21 cellular contexts compared by ENCODE assay signal in the genomic region with DNA sequence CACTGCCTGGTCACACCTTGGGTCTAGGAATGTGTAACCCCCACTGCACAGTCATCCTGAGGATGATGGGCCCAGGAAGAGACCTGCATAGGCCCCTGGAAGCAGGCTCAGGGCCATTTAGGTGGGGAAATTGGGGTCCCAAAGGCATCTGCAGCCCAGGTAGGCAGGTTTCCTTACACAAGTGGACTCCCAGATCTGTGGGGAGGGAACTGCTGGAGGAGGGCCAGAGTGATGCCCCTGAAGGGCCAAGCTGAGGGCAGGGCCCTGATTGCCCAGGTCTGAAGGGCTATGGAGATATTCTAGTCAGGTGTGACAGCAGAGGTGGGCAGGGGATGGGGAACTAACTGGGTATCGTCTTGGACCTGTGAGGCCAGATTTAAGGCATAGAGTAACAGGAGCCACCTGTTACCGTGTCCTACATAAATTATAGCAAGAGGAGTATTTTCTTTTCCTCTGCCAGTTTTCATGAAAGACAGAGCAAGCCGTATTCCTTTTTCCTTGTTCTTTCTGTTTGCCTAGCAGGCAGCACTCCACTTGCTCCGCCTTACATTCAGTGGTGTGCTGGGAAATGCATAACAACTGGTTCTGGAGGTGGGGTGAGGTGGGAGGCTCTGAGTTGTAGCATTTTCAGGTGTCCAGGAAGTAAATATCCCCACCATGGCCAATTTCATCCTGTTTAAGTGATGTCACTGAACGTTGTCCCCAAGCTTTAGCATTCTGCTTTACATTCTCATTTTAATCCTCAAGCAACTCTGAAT. TPM values are rescaled to one million over a fixed set of nuclear protein-coding genes. Genes with fewer than 3 reads are reported as not detected.
DNase-seq lines count a peak whose midpoint lies in the region; ATAC-seq, FAIRE-seq and TF ChIP-seq lines count a peak whose summit lies in the region.
"Had no signal": no experiment of that assay in that cellular context is flagged by ENCODE, and none has a peak within 500 bp of the region (broad histone marks: within the 10 kb centered on the region; RNA-seq: fewer than 3 reads in every experiment).

No MANE protein-coding gene starts in this region.

- ATAC-seq in pancreas, result peak in 3 of 4 donors; percentile 44 to 66 (median 44)
- ATAC-seq: activated CD8-positive, alpha-beta T cell treated with anti-CD3 and anti-CD28 coated beads for 36 hours; activated T-cell treated with anti-CD3 and anti-CD28 coated beads, Interleukin-2, amount 50 U/mL, for 72 hours; foreskin keratinocyte had no signal

- H3K4me3 ChIP-seq in pancreas (no peak overlapping the region), OCI-LY7 (ENCODE audit: low read depth, low read length, poor library complexity, severe bottlenecking) (no peak overlapping the region), dorsolateral prefrontal cortex (no peak overlapping the region), mesendoderm (ENCODE audit: low read length) (no peak overlapping the region)
- H3K4me3 ChIP-seq: lung had no signal

- no peaks in the 10 kb centered on the region for H3K9me2 ChIP-seq in OCI-LY7 (ENCODE audit: insufficient read depth, low read length)

- no peak overlapping the region for H2BK120ac ChIP-seq in mesendoderm (ENCODE audit: low read depth, low read length)

- H3K4me1 Mint-ChIP-seq in endothelial cell (ENCODE audit: unreplicated experiment), result peaks cover 15% of the 10 kb centered on the region

- no peak overlapping the region for H3K4ac ChIP-seq in mesendoderm (ENCODE audit: low read depth, low read length)

- no TSS peak for BruUV-seq in OCI-LY7 (replicated peaks; lab: Mats Ljungman, UMichigan)

- H3K9me3 Mint-ChIP-seq in endothelial cell (ENCODE audit: unreplicated experiment), result no peaks in the 10 kb centered on the region

- no peak for TF ChIP-seq CTCF in endothelial cell (IDR thresholded peaks at IDR 0.05; ENCODE audit: unreplicated experiment)
- no peak for TF ChIP-seq CTCF in pancreas (IDR thresholded peaks at IDR 0.05)
- no peak for TF ChIP-seq CTCF in OCI-LY7 (conservative IDR thresholded peaks at IDR 0.05; ENCODE audit: low read length)
- no peak for TF ChIP-seq CTCF in dorsolateral prefrontal cortex (IDR thresholded peaks at IDR 0.05 in 54 of 56, conservative IDR thresholded peaks at IDR 0.05 in 2 of 56; ENCODE audit: low read depth in 1 of 56, partially characterized antibody in 56 of 56)

- H2AFZ ChIP-seq in OCI-LY7 (ENCODE audit: low read length), result no peak overlapping the region

- H2BK15ac ChIP-seq in mesendoderm (replicated peaks; ENCODE audit: low read depth), result no peak overlapping the region

- no peak overlapping the region for H3K27ac ChIP-seq in pancreas
- no peak overlapping the region for H3K27ac ChIP-seq in OCI-LY7 (ENCODE audit: low read depth, low read length, poor library complexity, severe bottlenecking)
- no peak overlapping the region for H3K27ac ChIP-seq in dorsolateral prefrontal cortex
- H3K27ac ChIP-seq in mesendoderm (ENCODE audit: low read depth, low read length), result no peak overlapping the region
- H3K27ac ChIP-seq: foreskin keratinocyte, HL-60, KMS-11, neutrophil had no signal

- H3K56ac ChIP-seq in mesendoderm (ENCODE audit: low read length), result no peak overlapping the region

- POLR2A ChIA-PET in OCI-LY7 (lab: Charles Lee), result no interaction called here

- peaks cover 7% of the 10 kb centered on the region for H3K27me3 Mint-ChIP-seq in endothelial cell (ENCODE audit: unreplicated experiment)
- H3K27me3 Mint-ChIP-seq: activated CD8-positive, alpha-beta T cell treated with anti-CD3 and anti-CD28 coated beads for 36 hours had no signal

- H3K27ac Mint-ChIP-seq in endothelial cell (ENCODE audit: unreplicated experiment), result peak overlapping the region; percentile 16
- H3K27ac Mint-ChIP-seq: activated CD8-positive, alpha-beta T cell treated with anti-CD3 and anti-CD28 coated beads for 36 hours; activated T-cell treated with anti-CD3 and anti-CD28 coated beads, Interleukin-2, amount 50 U/mL, for 72 hours had no signal

- H3K4me1 ChIP-seq in pancreas (no peaks in the 10 kb centered on the region), OCI-LY7 (ENCODE audit: insufficient read depth, low read length, poor library complexity, severe bottlenecking) (peaks cover 6% of the 10 kb centered on the region), mesendoderm (ENCODE audit: control insufficient read depth, low read depth, low read length) (no peaks in the 10 kb centered on the region)
- H3K4me1 ChIP-seq: foreskin keratinocyte had no signal

- H2BK5ac ChIP-seq in mesendoderm (ENCODE audit: low read length), result no peak overlapping the region

- no peak overlapping the region for H3K9ac ChIP-seq in mesendoderm (ENCODE audit: low read length)
- H3K9ac ChIP-seq: KMS-11 had no signal

- H3K4me2 ChIP-seq in OCI-LY7 (ENCODE audit: low read length) (no peak overlapping the region), mesendoderm (ENCODE audit: low read length) (no peak overlapping the region)
- H3K4me2 ChIP-seq: KMS-11 had no signal

- H3K9me3 ChIP-seq in pancreas (no peaks in the 10 kb centered on the region), OCI-LY7 (ENCODE audit: low read length) (peaks cover 13% of the 10 kb centered on the region)
- H3K9me3 ChIP-seq: neutrophil had no signal

- H3K36me3 ChIP-seq in pancreas (no peaks in the 10 kb centered on the region), OCI-LY7 (ENCODE audit: insufficient read depth, low read length) (peaks cover 32% of the 10 kb centered on the region), mesendoderm (ENCODE audit: control insufficient read depth, insufficient read depth, low read length) (no peaks in the 10 kb centered on the region)
- H3K36me3 ChIP-seq: neutrophil had no signal

- no peak overlapping the region for H3K18ac ChIP-seq in mesendoderm (ENCODE audit: low read length)

- intact Hi-C loops in pancreas (cut with DNase I), result no loop called here
- intact Hi-C loops in OCI-LY7 (cut with micrococcal nuclease; ENCODE audit: unreplicated experiment), result no loop called here
- intact Hi-C loops in dorsolateral prefrontal cortex (cut with DNase I), result no loop called here

- H3K79me1 ChIP-seq in mesendoderm (ENCODE audit: low read length), result no peaks in the 10 kb centered on the region

- no peak overlapping the region for H3K4me3 Mint-ChIP-seq in endothelial cell (ENCODE audit: unreplicated experiment)
- H3K4me3 Mint-ChIP-seq: activated CD8-positive, alpha-beta T cell treated with anti-CD3 and anti-CD28 coated beads for 36 hours; activated T-cell treated with anti-CD3 and anti-CD28 coated beads, Interleukin-2, amount 50 U/mL, for 72 hours had no signal

- H4K20me1 ChIP-seq in OCI-LY7 (ENCODE audit: insufficient read depth, low read length), result no peaks in the 10 kb centered on the region

- H3K27me3 ChIP-seq in pancreas (no peaks in the 10 kb centered on the region), dorsolateral prefrontal cortex (no peaks in the 10 kb centered on the region), mesendoderm (ENCODE audit: insufficient read depth, low read length, poor library complexity) (no peaks in the 10 kb centered on the region)
- H3K27me3 ChIP-seq: foreskin keratinocyte, neutrophil had no signal

- H4K5ac ChIP-seq in mesendoderm (ENCODE audit: low read length), result no peak overlapping the region

- WGBS in pancreas, 2 donors, result 75% methylated on average over 5 of the region's 5 CpGs
- WGBS in mesendoderm (ENCODE audit: extremely low coverage, insufficient coverage, low lambda C conversion rate), result no CpG with 5 or more reads among the region's 5 CpGs

- H3K79me2 ChIP-seq in OCI-LY7 (ENCODE audit: insufficient read depth, low read depth, low read length) (no peaks in the 10 kb centered on the region), mesendoderm (ENCODE audit: control insufficient read depth, insufficient read depth, low read length) (no peaks in the 10 kb centered on the region)

- CTCF ChIA-PET in OCI-LY7 (lab: Charles Lee; ENCODE audit: unreplicated experiment), result no interaction called here

- peaks cover 14% of the 10 kb centered on the region for H3K36me3 Mint-ChIP-seq in endothelial cell (ENCODE audit: low read depth, unreplicated experiment)

- H3K23ac ChIP-seq in mesendoderm (ENCODE audit: low read length), result no peak overlapping the region

- H2AK5ac ChIP-seq in mesendoderm (ENCODE audit: low read length), result no peak overlapping the region

- peak; percentile 77 for DNase-seq in DMS53 (lab: John Stamatoyannopoulos, UW)
- DNase-seq in HT-29 (ENCODE audit: low spot score), result peak; percentile 60
- DNase-seq in endothelial cell (ENCODE audit: low spot score), result no peak
- no peak for DNase-seq in pancreas
- DNase-seq in OCI-LY7 (ENCODE audit: low spot score), result no peak
- no peak for DNase-seq in kidney glomerular epithelial cell (lab: John Stamatoyannopoulos, UW)
- no peak for DNase-seq in dorsolateral prefrontal cortex
- no peak for DNase-seq in mesendoderm
- DNase-seq: activated CD8-positive, alpha-beta T cell treated with anti-CD3 and anti-CD28 coated beads for 36 hours; activated T-cell treated with anti-CD3 and anti-CD28 coated beads, Interleukin-2, amount 50 U/mL, for 72 hours; AML-193; foreskin keratinocyte; GOT3; NCI-H146; stimulated activated CD4-positive, alpha-beta T cell treated with anti-CD3 and anti-CD28 coated beads, Interleukin-2, amount 100 ng/mL, for 48 hours had no signal

- H4K8ac ChIP-seq in mesendoderm (ENCODE audit: low read depth, low read length), result no peak overlapping the region

- no peak for FAIRE-seq in pancreas (lab: Jason Lieb, UNC)
- FAIRE-seq: bronchial epithelial cell, D721Med had no signal

RNA-seq across cellular contexts. Expression of gene PPARGC1B, which starts 41.3 kb away (rescaled TPM):
- 2.3 and 2.6 TPM in 2 replicates for total RNA-seq in HT-29 (2014; rRNA removed; shearing (Covaris generic))
- total RNA-seq in endothelial cell (ENCODE audit: unreplicated experiment) (3.7 TPM), pancreas (1 to 10 TPM; 1.1 to 2.4 (median 1.5) TPM), OCI-LY7 (2022) (10.3 and 11.6 TPM in 2 replicates), dorsolateral prefrontal cortex (10 to 100 TPM in 116 of 120 experiments, 1 to 10 TPM in 4; 4.7 to 24.2 (median 15.6) TPM)
- polyA plus RNA-seq in pancreas, result 1 to 10 TPM in 1 of 2 donors, under 1 TPM in 1; 0.47 to 1.4 TPM
- total RNA-seq in OCI-LY7 (2014; rRNA removed; shearing (Covaris generic)), result 4.2 and 5.6 TPM in 2 replicates
- 2.4 TPM for polyA plus RNA-seq in mesendoderm (2013, experiment 1 of 2)
- polyA plus RNA-seq in mesendoderm (2013, experiment 2 of 2), result 2.6 TPM

Comparison
In these comparisons a context has a peak if more than half of its experiments do, and no peak if none do; other contexts are left out.
1. DNase-seq: peak in DMS53 (single experiment) and HT-29 (single experiment); none in endothelial cell (single experiment), pancreas (0 of 6), OCI-LY7 (single experiment), kidney glomerular epithelial cell (single experiment), dorsolateral prefrontal cortex (0 of 10) and mesendoderm (single experiment).